ENCODE assay signal across 12 cellular contexts in genomic region chrX:52988985-52989917, GRCh38. TPM values are rescaled to one million over a fixed set of nuclear protein-coding genes. Genes with fewer than 3 reads are reported as not detected.
A peak's percentile ranks its signal among the peaks of the same experiment; 100 is the strongest.
DNase-seq lines count a peak whose midpoint lies in the region; ATAC-seq and TF ChIP-seq lines count a peak whose summit lies in the region.
"Had no signal": no experiment of that assay in that cellular context is flagged by ENCODE, and none has a peak within 500 bp of the region (broad histone marks: within the 10 kb centered on the region; RNA-seq: fewer than 3 reads in every experiment).

No MANE protein-coding gene starts in this region.

- CTCF ChIA-PET in activated CD4-positive, alpha-beta T cell treated with anti-CD3 and anti-CD28 coated beads for 36 hours (lab: Charles Lee), result interaction anchor here (0.6 kb wide), 1 partner anchor 122 kb away, joined by 4 read pairs; no protein-coding TSS in a partner anchor

- intact Hi-C loops in activated CD4-positive, alpha-beta T cell treated with anti-CD3 and anti-CD28 coated beads for 36 hours (cut with DNase I, micrococcal nuclease), result no loop called here
- intact Hi-C loops in activated CD4-positive, alpha-beta T cell treated with anti-CD3 and anti-CD28 coated beads, Interleukin-2, amount 10 ng/mL, durations not matched to agents 24 days and 14 days (cut with micrococcal nuclease), result no loop called here
- intact Hi-C loops in sigmoid colon (cut with DNase I), result no loop called here

- no peak for TF ChIP-seq CTCF in sigmoid colon (IDR thresholded peaks at IDR 0.05)

- no peaks in the 10 kb centered on the region for H3K27me3 ChIP-seq in sigmoid colon

- no peaks in the 10 kb centered on the region for H3K9me3 Mint-ChIP-seq in activated CD4-positive, alpha-beta T cell treated with anti-CD3 and anti-CD28 coated beads for 36 hours (ENCODE audit: low read depth)
- no peaks in the 10 kb centered on the region for H3K9me3 Mint-ChIP-seq in activated CD4-positive, alpha-beta T cell treated with anti-CD3 and anti-CD28 coated beads, Interleukin-2, amount 10 ng/mL, durations not matched to agents 24 days and 14 days
- H3K9me3 Mint-ChIP-seq: central memory CD8-positive, alpha-beta T cell had no signal

- no peak for TF ChIP-seq POLR2A in sigmoid colon (IDR thresholded peaks at IDR 0.05)

- H3K9me3 ChIP-seq in sigmoid colon, result no peaks in the 10 kb centered on the region

- DNase-seq in activated CD4-positive, alpha-beta T cell treated with anti-CD3 and anti-CD28 coated beads for 36 hours, result peak; percentile 42
- no peak for DNase-seq in activated CD4-positive, alpha-beta T cell treated with anti-CD3 and anti-CD28 coated beads, Interleukin-2, amount 10 ng/mL, durations not matched to agents 24 days and 14 days
- peak; percentile 38 for DNase-seq in M059J (ENCODE audit: low read depth)
- DNase-seq in epithelial cell of prostate (ENCODE audit: low read depth, low spot score), result no peak
- DNase-seq in sigmoid colon, result peak; percentile 29
- no peak for DNase-seq in cerebellar nuclear complex (lab: John Stamatoyannopoulos, UW)
- DNase-seq in islet precursor cell, result no peak
- DNase-seq in DMS79 (lab: John Stamatoyannopoulos, UW), result no peak
- DNase-seq: 8988T had no signal

- peaks cover 0 to 22% (median 11%) of the 10 kb centered on the region in 4 donors for H3K4me1 ChIP-seq in sigmoid colon

- ATAC-seq in activated CD4-positive, alpha-beta T cell treated with anti-CD3 and anti-CD28 coated beads for 36 hours, result peak; percentile 79

- 90 to 91% methylated on average over 14 of the region's 14 CpGs for WGBS in sigmoid colon, 2 donors

- no peaks in the 10 kb centered on the region for H3K36me3 ChIP-seq in sigmoid colon

- no peak overlapping the region for H3K27ac Mint-ChIP-seq in activated CD4-positive, alpha-beta T cell treated with anti-CD3 and anti-CD28 coated beads for 36 hours
- H3K27ac Mint-ChIP-seq in activated CD4-positive, alpha-beta T cell treated with anti-CD3 and anti-CD28 coated beads, Interleukin-2, amount 10 ng/mL, durations not matched to agents 24 days and 14 days, result no peak overlapping the region

- POLR2A ChIA-PET in activated CD4-positive, alpha-beta T cell treated with anti-CD3 and anti-CD28 coated beads for 36 hours (lab: Charles Lee), result no interaction called here

- no peak overlapping the region for H3K4me3 Mint-ChIP-seq in activated CD4-positive, alpha-beta T cell treated with anti-CD3 and anti-CD28 coated beads for 36 hours
- H3K4me3 Mint-ChIP-seq in activated CD4-positive, alpha-beta T cell treated with anti-CD3 and anti-CD28 coated beads, Interleukin-2, amount 10 ng/mL, durations not matched to agents 24 days and 14 days, result no peak overlapping the region
- H3K4me3 Mint-ChIP-seq: central memory CD8-positive, alpha-beta T cell; nephron progenitor cell had no signal

- H3K27ac ChIP-seq in epithelial cell of prostate, result peak overlapping the region; percentile 51
- peak overlapping the region in 2 of 4 donors; percentile 14 to 35 for H3K27ac ChIP-seq in sigmoid colon

- H3K36me3 Mint-ChIP-seq in activated CD4-positive, alpha-beta T cell treated with anti-CD3 and anti-CD28 coated beads for 36 hours (ENCODE audit: low read depth), result no peaks in the 10 kb centered on the region
- H3K36me3 Mint-ChIP-seq in activated CD4-positive, alpha-beta T cell treated with anti-CD3 and anti-CD28 coated beads, Interleukin-2, amount 10 ng/mL, durations not matched to agents 24 days and 14 days (ENCODE audit: low read depth), result no peaks in the 10 kb centered on the region

- peaks cover 32% of the 10 kb centered on the region for H3K4me1 Mint-ChIP-seq in activated CD4-positive, alpha-beta T cell treated with anti-CD3 and anti-CD28 coated beads for 36 hours
- H3K4me1 Mint-ChIP-seq in activated CD4-positive, alpha-beta T cell treated with anti-CD3 and anti-CD28 coated beads, Interleukin-2, amount 10 ng/mL, durations not matched to agents 24 days and 14 days, result peaks cover 8% of the 10 kb centered on the region

- TF ChIP-seq EP300 in sigmoid colon (IDR thresholded peaks at IDR 0.05), result no peak

- no peak overlapping the region for H3K4me3 ChIP-seq in sigmoid colon
- H3K4me3 ChIP-seq: lung had no signal

- H3K27me3 Mint-ChIP-seq in activated CD4-positive, alpha-beta T cell treated with anti-CD3 and anti-CD28 coated beads for 36 hours, result no peaks in the 10 kb centered on the region
- no peaks in the 10 kb centered on the region for H3K27me3 Mint-ChIP-seq in activated CD4-positive, alpha-beta T cell treated with anti-CD3 and anti-CD28 coated beads, Interleukin-2, amount 10 ng/mL, durations not matched to agents 24 days and 14 days
- H3K27me3 Mint-ChIP-seq: central memory CD8-positive, alpha-beta T cell had no signal

RNA-seq across cellular contexts. Expression of gene FAM156A, which starts 30.9 kb away (rescaled TPM):
- total RNA-seq in activated CD4-positive, alpha-beta T cell treated with anti-CD3 and anti-CD28 coated beads for 36 hours, result 10 to 100 TPM; 18.3 to 25.8 TPM
- 27.3 and 28.3 TPM in 2 replicates for total RNA-seq in activated CD4-positive, alpha-beta T cell treated with anti-CD3 and anti-CD28 coated beads, Interleukin-2, amount 10 ng/mL, durations not matched to agents 24 days and 14 days
- 23.1 and 26.1 TPM in 2 replicates for total RNA-seq in M059J (2014; rRNA removed; shearing (Covaris generic))
- 10 to 100 TPM in 3 of 4 donors, 1 to 10 TPM in 1; 6.6 to 24.6 (median 15.1) TPM for total RNA-seq in sigmoid colon
- 10 to 100 TPM in 1 of 3 donors, 1 to 10 TPM in 2; 1.6 to 15.7 (median 3.6) TPM for polyA plus RNA-seq in sigmoid colon

RNA-seq across cellular contexts. Expression of gene GPR173, which starts 59.3 kb away (rescaled TPM):
- total RNA-seq in activated CD4-positive, alpha-beta T cell treated with anti-CD3 and anti-CD28 coated beads for 36 hours, result under 1 TPM in 1 of 2 experiments, not detected in 1; 0.14 TPM
- not detected in 2 replicates for total RNA-seq in activated CD4-positive, alpha-beta T cell treated with anti-CD3 and anti-CD28 coated beads, Interleukin-2, amount 10 ng/mL, durations not matched to agents 24 days and 14 days
- 0.54 and 0.81 TPM in 2 replicates for total RNA-seq in M059J (2014; rRNA removed; shearing (Covaris generic))
- 1 to 10 TPM; 1.3 to 5.6 (median 2.1) TPM for total RNA-seq in sigmoid colon
- 1 to 10 TPM in 1 of 3 donors, under 1 TPM in 1, not detected in 1; 0.23 to 1.0 TPM for polyA plus RNA-seq in sigmoid colon

Comparison
In these comparisons a context has a peak if more than half of its experiments do, and no peak if none do; other contexts are left out.
1. DNase-seq: peak in activated CD4-positive, alpha-beta T cell treated with anti-CD3 and anti-CD28 coated beads for 36 hours (single experiment), M059J (single experiment) and sigmoid colon (single experiment); none in activated CD4-positive, alpha-beta T cell treated with anti-CD3 and anti-CD28 coated beads, Interleukin-2, amount 10 ng/mL, durations not matched to agents 24 days and 14 days (single experiment), epithelial cell of prostate (single experiment), cerebellar nuclear complex (0 of 2), islet precursor cell (single experiment) and DMS79 (single experiment).